1 cellular context compared by ENCODE assay signal in genomic region chr5:146203011-146203871, GRCh38.
TF ChIP-seq lines count a peak whose summit lies in the region.

TSS of gene RBM27 (plus strand) at chr5:146203605. CDS start at chr5:146203766, 161 bp downstream.

TF ChIP-seq in WTC11, 78 proteins besides CTCF, POLR2A, EP300 and RAD21 (continued from another document):
- TF ChIP-seq ZNF423 (CRISPR knock-in tag; IDR thresholded peaks at IDR 0.05): no peak
- TF ChIP-seq ZBTB43 (CRISPR knock-in tag; IDR thresholded peaks at IDR 0.05): peak; percentile 51; the same call in 1 of the 2 replicates
- TF ChIP-seq IRF1 (CRISPR knock-in tag; IDR thresholded peaks at IDR 0.05): peak; percentile 58; the same call in 1 of the 2 replicates
